In genomic region chr3:170038434-170039110, GRCh38 we compare ENCODE assay signal across 8 cellular contexts. TPM values are rescaled to one million over a fixed set of nuclear protein-coding genes. Genes with fewer than 3 reads are reported as not detected.
A peak's percentile ranks its signal among the peaks of the same experiment; 100 is the strongest.
DNase-seq lines count a peak whose midpoint lies in the region; ATAC-seq and TF ChIP-seq lines count a peak whose summit lies in the region.

No MANE protein-coding gene starts in this region.

- H3K4me1 ChIP-seq in ACC112 (ENCODE audit: control insufficient read depth, insufficient read depth, low read length, unreplicated experiment) (peaks cover 2% of the 10 kb centered on the region), liver (ENCODE audit: control insufficient read depth in 4 of 4, insufficient read depth in 4 of 4, low read length in 3 of 4) (peaks cover 5 to 14% (median 12%) of the 10 kb centered on the region in 4 donors), thoracic aorta (ENCODE audit: control insufficient read depth in 1 of 2, low read depth in 2 of 2) (peaks cover 4 to 16% of the 10 kb centered on the region in 2 donors)

- H3K4me3 ChIP-seq in ACC112 (ENCODE audit: low read depth, low read length), result peak overlapping the region; percentile 74
- H3K4me3 ChIP-seq in HL-60 (replicated peaks; ENCODE audit: insufficient read depth, low read length), result peak overlapping the region; percentile 87
- peak overlapping the region; percentile 41 to 51 for H3K4me3 ChIP-seq in cardiac fibroblast (replicated peaks in 1 of 2; ENCODE audit: low read depth in 2 of 2, low read length in 2 of 2)
- peak overlapping the region; percentile 49 to 76 (median 63) for H3K4me3 ChIP-seq in liver (ENCODE audit: low read depth in 1 of 3, low read length in 3 of 3)
- peak overlapping the region; percentile 68 for H3K4me3 ChIP-seq in thoracic aorta

- H3K36me3 ChIP-seq in ACC112 (ENCODE audit: insufficient read depth, low read length), result no peaks in the 10 kb centered on the region
- H3K36me3 ChIP-seq in liver (ENCODE audit: control insufficient read depth in 4 of 4, insufficient read depth in 3 of 4, low read depth in 1 of 4, low read length in 3 of 4), result no peaks in the 10 kb centered on the region
- H3K36me3 ChIP-seq in thoracic aorta, result no peaks in the 10 kb centered on the region

- ATAC-seq in GM19023 (IDR thresholded peaks at IDR 0.05; ENCODE audit: unreplicated experiment) (peak; percentile 28), thoracic aorta (ENCODE audit: insufficient number of reproducible peaks, low FRiP score, low read depth) (no peak)

- peak overlapping the region; percentile 64 for H2AFZ ChIP-seq in ACC112 (ENCODE audit: low read length, unreplicated experiment)

- H3K27me3 ChIP-seq in ACC112 (ENCODE audit: insufficient read depth, low read length), result peaks cover 44% of the 10 kb centered on the region
- no peaks in the 10 kb centered on the region for H3K27me3 ChIP-seq in HL-60 (ENCODE audit: insufficient read depth, poor library complexity, severe bottlenecking)
- H3K27me3 ChIP-seq in liver (ENCODE audit: control insufficient read depth in 4 of 4, insufficient read depth in 4 of 4, low read length in 3 of 4), result no peaks in the 10 kb centered on the region
- H3K27me3 ChIP-seq in thoracic aorta (replicated peaks; ENCODE audit: insufficient read depth), result no peaks in the 10 kb centered on the region

- TF ChIP-seq RAD21 in liver (IDR thresholded peaks at IDR 0.05), result no peak

- peak; percentile 74 to 81 for DNase-seq in HL-60 (ENCODE audit: low read depth in 1 of 2, low spot score in 1 of 2)
- no peak for DNase-seq in T-helper 2 cell treated with Interferon-gamma antibody and Interleukin-4, amounts not matched to agents 5 μg/mL and 100 μg/mL, for 36 hours (ENCODE audit: low spot score)
- no peak for DNase-seq in cardiac fibroblast (ENCODE audit: low read depth in 2 of 2)
- DNase-seq in thoracic aorta (ENCODE audit: low spot score), result no peak
- no peak for DNase-seq in A172 (ENCODE audit: low spot score)

- TF ChIP-seq CTCF in HL-60 (IDR thresholded peaks at IDR 0.05; ENCODE audit: insufficient read depth, low read length) (no peak), cardiac fibroblast (IDR thresholded peaks at IDR 0.05; ENCODE audit: low read depth, low read length) (no peak), liver (IDR thresholded peaks at IDR 0.05; ENCODE audit: low read depth, low read length, missing input control) (no peak), thoracic aorta (IDR thresholded peaks at IDR 0.05) (no peak)

- H3K4me3 Mint-ChIP-seq in T-helper 2 cell treated with Interferon-gamma antibody and Interleukin-4, amounts not matched to agents 5 μg/mL and 100 μg/mL, for 36 hours, result peak overlapping the region; percentile 86

- 7% methylated on average over 51 of the region's 51 CpGs for WGBS in liver

- peak overlapping the region; percentile 65 for H3K27ac Mint-ChIP-seq in T-helper 2 cell treated with Interferon-gamma antibody and Interleukin-4, amounts not matched to agents 5 μg/mL and 100 μg/mL, for 36 hours

- peaks cover 9% of the 10 kb centered on the region for H3K36me3 Mint-ChIP-seq in T-helper 2 cell treated with Interferon-gamma antibody and Interleukin-4, amounts not matched to agents 5 μg/mL and 100 μg/mL, for 36 hours (ENCODE audit: low read depth)

- H3K9ac ChIP-seq in liver (ENCODE audit: low read depth in 1 of 2, low read length in 2 of 2), result peak overlapping the region in 1 of 2 donors; percentile 43

- peaks cover 3% of the 10 kb centered on the region for H3K9me3 Mint-ChIP-seq in T-helper 2 cell treated with Interferon-gamma antibody and Interleukin-4, amounts not matched to agents 5 μg/mL and 100 μg/mL, for 36 hours

- no peaks in the 10 kb centered on the region for H3K9me3 ChIP-seq in liver (ENCODE audit: control insufficient read depth in 4 of 4, low read length in 3 of 4)
- H3K9me3 ChIP-seq in thoracic aorta, result no peaks in the 10 kb centered on the region

- H3K79me2 ChIP-seq in ACC112 (ENCODE audit: control insufficient read depth, insufficient read depth, low read length, unreplicated experiment), result no peaks in the 10 kb centered on the region

- H3K27me3 Mint-ChIP-seq in T-helper 2 cell treated with Interferon-gamma antibody and Interleukin-4, amounts not matched to agents 5 μg/mL and 100 μg/mL, for 36 hours (ENCODE audit: low read depth), result peaks cover 3% of the 10 kb centered on the region

- H3K27ac ChIP-seq in ACC112 (ENCODE audit: low read depth, low read length), result no peak overlapping the region
- H3K27ac ChIP-seq in HL-60 (replicated peaks), result peak overlapping the region; percentile 87
- peak overlapping the region; percentile 35 to 47 for H3K27ac ChIP-seq in liver (ENCODE audit: low read depth in 1 of 2, low read length in 2 of 2)
- no peak overlapping the region for H3K27ac ChIP-seq in thoracic aorta

- H3K4me1 Mint-ChIP-seq in T-helper 2 cell treated with Interferon-gamma antibody and Interleukin-4, amounts not matched to agents 5 μg/mL and 100 μg/mL, for 36 hours (ENCODE audit: low read depth), result peaks cover 17% of the 10 kb centered on the region

TF ChIP-seq in liver, 16 proteins besides CTCF, POLR2A, EP300 and RAD21:
- TF ChIP-seq EGR1 (IDR thresholded peaks at IDR 0.05; ENCODE audit: low read depth in 2 of 2) (no peak), ZBTB33 (IDR thresholded peaks at IDR 0.05) (no peak), NR2F2 (IDR thresholded peaks at IDR 0.05) (no peak), HNF4G (IDR thresholded peaks at IDR 0.05) (no peak), HNF4A (conservative IDR thresholded peaks at IDR 0.05) (no peak), SP1 (IDR thresholded peaks at IDR 0.05) (no peak)

RNA-seq across cellular contexts. Expression of gene GPR160, which starts 0.8 kb away (rescaled TPM):
- total RNA-seq in liver (1 to 10 TPM; 1.8 to 7.2 TPM), thoracic aorta (1 to 10 TPM; 2.2 to 2.3 TPM)
- 1 to 10 TPM in 1 of 2 donors, under 1 TPM in 1; 0.99 to 1.6 TPM for polyA plus RNA-seq in liver
- total RNA-seq in A172 (2014; rRNA removed; shearing (Covaris generic)), result 1.9 and 2.7 TPM in 2 replicates

Comparison
In these comparisons a context has a peak if more than half of its experiments do, and no peak if none do; other contexts are left out.
1. H3K27ac ChIP-seq: peak in HL-60 (single experiment) and liver (2 of 2); none in ACC112 (single experiment) and thoracic aorta (0 of 2).
2. DNase-seq: peak in HL-60 (2 of 2); none in T-helper 2 cell treated with Interferon-gamma antibody and Interleukin-4, amounts not matched to agents 5 μg/mL and 100 μg/mL, for 36 hours (single experiment), cardiac fibroblast (0 of 2), thoracic aorta (single experiment) and A172 (single experiment).
3. Peak in every context shown above with its lines, with median percentiles within 50 percentile points of each other: H3K4me3 ChIP-seq.